In the genomic region with DNA sequence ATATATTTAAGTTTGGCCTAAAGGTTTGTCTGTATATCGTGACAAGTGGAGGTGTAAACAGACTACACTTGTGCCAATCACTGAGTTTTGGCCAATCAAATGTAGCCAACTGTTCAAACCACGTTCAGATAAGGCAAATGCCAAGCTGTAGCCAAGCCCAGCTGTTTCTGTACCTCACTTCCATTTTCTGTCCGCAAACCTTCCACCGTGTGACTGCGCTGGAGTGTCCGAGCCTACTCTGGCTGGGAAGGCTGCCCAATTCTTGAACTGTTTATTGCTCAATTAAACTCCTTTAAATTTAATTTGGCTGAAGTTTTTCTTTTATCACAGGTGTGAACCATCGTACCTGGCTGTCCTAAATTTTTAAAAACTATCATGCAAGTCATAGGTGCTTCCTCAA, we compare ENCODE assay signal across 34 cellular contexts. TPM values are rescaled to one million over a fixed set of nuclear protein-coding genes. Genes with fewer than 3 reads are reported as not detected.
"Had no signal": no experiment of that assay in that cellular context is flagged by ENCODE, and none has a peak within 500 bp of the region (broad histone marks: within the 10 kb centered on the region; RNA-seq: fewer than 3 reads in every experiment).

No MANE protein-coding gene starts in this region.

- H3K4me2 ChIP-seq: SK-N-SH had no signal

- H3K9ac ChIP-seq: SK-N-SH had no signal

- ATAC-seq: activated T-cell treated with anti-CD3 and anti-CD28 coated beads, Interleukin-2, amount 50 U/mL, for 72 hours; activated T-helper 17 cell treated with anti-CD3 and anti-CD28 coated beads, Interleukin-2, amount 50 U/mL, for 72 hours; PC-3; WTC11 had no signal

- H3K36me3 ChIP-seq: cardiac muscle cell had no signal

- H3K4me3 ChIP-seq: cardiac muscle cell, Peyer's patch, SJSA1 had no signal

- H3K9me3 ChIP-seq: Peyer's patch, SJSA1, SK-N-SH had no signal

- H3K4me1 ChIP-seq: SJSA1 had no signal

- DNase-seq: activated CD4-positive, alpha-beta memory T cell treated with anti-CD3 and anti-CD28 coated beads for 36 hours; activated CD4-positive, alpha-beta T cell treated with anti-CD3 and anti-CD28 coated beads for 4 hours; activated CD4-positive, alpha-beta T cell treated with anti-CD3 and anti-CD28 coated beads, Interleukin-2, amount 50 U/mL, for 1 hour; activated CD4-positive, CD25-positive, alpha-beta regulatory T cell treated with anti-CD3 and anti-CD28 coated beads, Interleukin-2, amount 50 U/mL, for 72 hours; activated effector memory CD4-positive, alpha-beta T cell treated with anti-CD3 and anti-CD28 coated beads, Interleukin-2, amount 50 U/mL, for 16 hours; activated naive CD4-positive, alpha-beta T cell; activated naive CD4-positive, alpha-beta T cell treated with anti-CD3 and anti-CD28 coated beads, Interleukin-2, amount 50 U/mL, for 16 hours; activated naive CD8-positive, alpha-beta T cell treated with anti-CD3 and anti-CD28 coated beads for 36 hours; activated T-cell treated with anti-CD3 and anti-CD28 coated beads, Interleukin-2, amount 50 U/mL, for 1 hour; activated T-cell treated with anti-CD3 and anti-CD28 coated beads, Interleukin-2, amount 50 U/mL, for 72 hours; amniotic stem cell; aorta; Karpas-422; NCI-H1105; NCI-H1417 treated with DMSO at 0.1 percent for 48 hours; NCI-H187 treated with DMSO at 0.1 percent for 48 hours; NCI-H2081; NCI-H2171 treated with DMSO at 0.1 percent for 48 hours; NCI-H2227 treated with DMSO at 0.1 percent for 48 hours; NCI-H446 treated with DMSO at 0.1 percent for 48 hours; NCI-H524; NCI-H69; NCI-H82; NK-92 treated with Interleukin-12 subunit alpha and Interleukin-12 subunit beta, amount 100 ng/mL, for 24 hours; PC-3; Peyer's patch; RPMI8226; SHP77 treated with DMSO at 0.1 percent for 48 hours; SK-N-SH had no signal

- H3K27ac ChIP-seq: cardiac muscle cell, Peyer's patch, SJSA1 had no signal

- H3K27me3 ChIP-seq: cardiac muscle cell, Peyer's patch, SJSA1 had no signal

RNA-seq across cellular contexts. Expression of a gene that starts 6.2 kb away (rescaled TPM):
- total RNA-seq: cardiac muscle cell had no signal
- polyA plus RNA-seq: aorta, cardiac muscle cell, SK-N-SH had no signal

RNA-seq across cellular contexts. Expression of a gene that starts 45.1 kb away (rescaled TPM):
- total RNA-seq: activated CD4-positive, alpha-beta memory T cell treated with anti-CD3 and anti-CD28 coated beads for 36 hours; activated naive CD8-positive, alpha-beta T cell treated with anti-CD3 and anti-CD28 coated beads for 36 hours; activated T-cell treated with anti-CD3 and anti-CD28 coated beads, Interleukin-2, amount 50 U/mL, for 72 hours; activated T-helper 17 cell treated with anti-CD3 and anti-CD28 coated beads, Interleukin-2, amount 50 U/mL, for 72 hours; aorta; MCF 10A; PC-3; SJSA1; WTC11 had no signal
- polyA plus RNA-seq: SK-N-SH had no signal
